In genomic region chr10:43355749-43356371, GRCh38 we compare ENCODE assay signal across 9 cellular contexts. TPM values are rescaled to one million over a fixed set of nuclear protein-coding genes. Genes with fewer than 3 reads are reported as not detected.
DNase-seq lines count a peak whose midpoint lies in the region; ATAC-seq and TF ChIP-seq lines count a peak whose summit lies in the region.
"Had no signal": no experiment of that assay in that cellular context is flagged by ENCODE, and none has a peak within 500 bp of the region (broad histone marks: within the 10 kb centered on the region; RNA-seq: fewer than 3 reads in every experiment).

No MANE protein-coding gene starts in this region.

- H2AFZ ChIP-seq in neuronal stem cell (ENCODE audit: low read length), result no peak overlapping the region

- H3K27ac ChIP-seq in RWPE2 (ENCODE audit: poor library complexity, severe bottlenecking) (peak overlapping the region; percentile 66), dorsolateral prefrontal cortex (peak overlapping the region in 40 of 59 donors; percentile 6 to 95 (median 66)), neuronal stem cell (replicated peaks; ENCODE audit: low read length) (no peak overlapping the region)

- no peak overlapping the region for H2BK120ac ChIP-seq in neuronal stem cell (ENCODE audit: low read depth, low read length)

- H3K36me3 ChIP-seq in RWPE2 (ENCODE audit: low read depth), result no peaks in the 10 kb centered on the region
- H3K36me3 ChIP-seq in skeletal muscle satellite cell (ENCODE audit: insufficient read depth, low read length), result no peaks in the 10 kb centered on the region
- H3K36me3 ChIP-seq in neuronal stem cell (replicated peaks in 1 of 2; ENCODE audit: control insufficient read depth in 2 of 2, insufficient read depth in 2 of 2, low read length in 2 of 2), result no peaks in the 10 kb centered on the region

- H2AK5ac ChIP-seq in neuronal stem cell (ENCODE audit: low read depth, low read length), result no peak overlapping the region

- no peak overlapping the region for H3K4ac ChIP-seq in neuronal stem cell (ENCODE audit: low read length)

- intact Hi-C loops in dorsolateral prefrontal cortex (cut with DNase I), result loop anchor here in 1 of 2 donors (5.0 to 10.0 kb wide), 2 partner anchors 51 to 811 kb away; partner anchors contain the start of gene HNRNPF

- H4K8ac ChIP-seq in neuronal stem cell (ENCODE audit: low read depth, low read length), result no peak overlapping the region

- H3K14ac ChIP-seq in neuronal stem cell (ENCODE audit: low read length), result no peak overlapping the region

- H2BK12ac ChIP-seq in neuronal stem cell (ENCODE audit: low read length), result no peak overlapping the region

- DNase-seq in HS-27A (ENCODE audit: low read depth), result peak; percentile 20
- no peak for DNase-seq in RWPE2 (ENCODE audit: low spot score)
- peak in 1 of 10 donors; percentile 35 for DNase-seq in dorsolateral prefrontal cortex
- DNase-seq in neuronal stem cell (ENCODE audit: low spot score), result no peak
- no peak for DNase-seq in NCI-H82 treated with DMSO at 0.1 percent for 48 hours (lab: John Stamatoyannopoulos, UW; ENCODE audit: unreplicated experiment)
- DNase-seq: activated gamma-delta T cell treated with Interleukin-2 at 50 U/mL for 16 hours had no signal

- ATAC-seq in RWPE2 (ENCODE audit: low read depth) (peak; percentile 97), GM19397 (IDR thresholded peaks at IDR 0.05; ENCODE audit: unreplicated experiment) (no peak)

- no peak overlapping the region for H2BK15ac ChIP-seq in neuronal stem cell (ENCODE audit: low read length)

- no peak overlapping the region for H2BK5ac ChIP-seq in neuronal stem cell (ENCODE audit: low read length)

- TF ChIP-seq CTCF in RWPE2 (IDR thresholded peaks at IDR 0.05; ENCODE audit: poor library complexity, severe bottlenecking), result peak; percentile 33
- peak in 2 of 56 donors; percentile 9 for TF ChIP-seq CTCF in dorsolateral prefrontal cortex (IDR thresholded peaks at IDR 0.05 in 54 of 56, conservative IDR thresholded peaks at IDR 0.05 in 2 of 56; ENCODE audit: low read depth in 1 of 56, partially characterized antibody in 56 of 56)

- H3K18ac ChIP-seq in neuronal stem cell (ENCODE audit: low read length), result no peak overlapping the region

- H3K9ac ChIP-seq in skeletal muscle satellite cell (ENCODE audit: low read depth, low read length) (no peak overlapping the region), neuronal stem cell (ENCODE audit: low read depth, low read length, poor library complexity) (no peak overlapping the region)

- H3K27me3 ChIP-seq in RWPE2 (ENCODE audit: insufficient read depth, poor library complexity, severe bottlenecking) (no peaks in the 10 kb centered on the region), dorsolateral prefrontal cortex (no peaks in the 10 kb centered on the region), skeletal muscle satellite cell (ENCODE audit: control insufficient read depth, insufficient read depth, low read length) (peaks cover 7% of the 10 kb centered on the region), neuronal stem cell (ENCODE audit: control insufficient read depth in 3 of 3, insufficient read depth in 3 of 3, low read depth in 1 of 3, low read length in 3 of 3) (no peaks in the 10 kb centered on the region)

- no peak overlapping the region for H4K91ac ChIP-seq in neuronal stem cell (ENCODE audit: low read depth, low read length, poor library complexity)

- H3K4me1 ChIP-seq in RWPE2 (ENCODE audit: insufficient read depth, poor library complexity, severe bottlenecking) (peaks cover 10% of the 10 kb centered on the region), skeletal muscle satellite cell (ENCODE audit: control insufficient read depth, insufficient read depth, low read length) (peaks cover 8% of the 10 kb centered on the region), neuronal stem cell (ENCODE audit: control insufficient read depth in 2 of 2, insufficient read depth in 1 of 2, low read depth in 1 of 2, low read length in 2 of 2) (peaks cover 1 to 4% of the 10 kb centered on the region in 2 donors)

- no CpG with 5 or more reads among the region's 4 CpGs for WGBS in neuronal stem cell (ENCODE audit: extremely low coverage in 2 of 2, insufficient read length in 2 of 2, insufficient replicate concordance in 1 of 2), 2 donors

- H3K4me3 ChIP-seq in RWPE2 (ENCODE audit: severe bottlenecking), result no peak overlapping the region
- H3K4me3 ChIP-seq in dorsolateral prefrontal cortex, result no peak overlapping the region
- H3K4me3 ChIP-seq in skeletal muscle satellite cell (ENCODE audit: low read length), result no peak overlapping the region
- H3K4me3 ChIP-seq in neuronal stem cell (ENCODE audit: low read length in 2 of 2), result no peak overlapping the region

- H3K79me1 ChIP-seq in neuronal stem cell (ENCODE audit: low read depth, low read length), result no peaks in the 10 kb centered on the region

- H3K4me2 ChIP-seq in skeletal muscle satellite cell (ENCODE audit: low read length), result peak overlapping the region; percentile 46
- H3K4me2 ChIP-seq in neuronal stem cell (ENCODE audit: insufficient read depth, low read length, poor library complexity, severe bottlenecking), result no peak overlapping the region

- H3K23ac ChIP-seq in neuronal stem cell (ENCODE audit: low read depth, low read length, poor library complexity), result no peak overlapping the region

- no peaks in the 10 kb centered on the region for H3K9me3 ChIP-seq in RWPE2 (ENCODE audit: severe bottlenecking)
- no peaks in the 10 kb centered on the region for H3K9me3 ChIP-seq in skeletal muscle satellite cell (replicated peaks; ENCODE audit: low read length)
- no peaks in the 10 kb centered on the region for H3K9me3 ChIP-seq in neuronal stem cell (replicated peaks in 1 of 2; ENCODE audit: control insufficient read depth in 2 of 2, insufficient read depth in 1 of 2, low read depth in 1 of 2, low read length in 2 of 2)

RNA-seq across cellular contexts. Expression of gene FXYD4, which starts 15.6 kb away (rescaled TPM):
- total RNA-seq in dorsolateral prefrontal cortex, result 10 to 100 TPM in 1 of 120 experiments, 1 to 10 TPM in 56, under 1 TPM in 3, not detected in 60; 0.84 to 12.4 (median 2.4) TPM
- not detected in 2 replicates for total RNA-seq in skeletal muscle satellite cell (2012; rRNA removed)
- polyA plus RNA-seq in neuronal stem cell (2013, experiment 1 of 2), result not detected
- polyA plus RNA-seq in neuronal stem cell (2013, experiment 2 of 2), result not detected
- total RNA-seq: neural crest cell had no signal

RNA-seq across cellular contexts. Expression of gene HNRNPF, which starts 53.1 kb away (rescaled TPM):
- 100 to 1,000 TPM in 2 of 120 experiments, 10 to 100 TPM in 118; 39.3 to 109 (median 59.0) TPM for total RNA-seq in dorsolateral prefrontal cortex
- 187 and 212 TPM in 2 replicates for total RNA-seq in skeletal muscle satellite cell (2012; rRNA removed)
- polyA plus RNA-seq in neuronal stem cell (2013, experiment 1 of 2), result 114 TPM
- 114 TPM for polyA plus RNA-seq in neuronal stem cell (2013, experiment 2 of 2)
